Comparison of ENCODE assay signal across 8 cellular contexts in the genomic region with DNA sequence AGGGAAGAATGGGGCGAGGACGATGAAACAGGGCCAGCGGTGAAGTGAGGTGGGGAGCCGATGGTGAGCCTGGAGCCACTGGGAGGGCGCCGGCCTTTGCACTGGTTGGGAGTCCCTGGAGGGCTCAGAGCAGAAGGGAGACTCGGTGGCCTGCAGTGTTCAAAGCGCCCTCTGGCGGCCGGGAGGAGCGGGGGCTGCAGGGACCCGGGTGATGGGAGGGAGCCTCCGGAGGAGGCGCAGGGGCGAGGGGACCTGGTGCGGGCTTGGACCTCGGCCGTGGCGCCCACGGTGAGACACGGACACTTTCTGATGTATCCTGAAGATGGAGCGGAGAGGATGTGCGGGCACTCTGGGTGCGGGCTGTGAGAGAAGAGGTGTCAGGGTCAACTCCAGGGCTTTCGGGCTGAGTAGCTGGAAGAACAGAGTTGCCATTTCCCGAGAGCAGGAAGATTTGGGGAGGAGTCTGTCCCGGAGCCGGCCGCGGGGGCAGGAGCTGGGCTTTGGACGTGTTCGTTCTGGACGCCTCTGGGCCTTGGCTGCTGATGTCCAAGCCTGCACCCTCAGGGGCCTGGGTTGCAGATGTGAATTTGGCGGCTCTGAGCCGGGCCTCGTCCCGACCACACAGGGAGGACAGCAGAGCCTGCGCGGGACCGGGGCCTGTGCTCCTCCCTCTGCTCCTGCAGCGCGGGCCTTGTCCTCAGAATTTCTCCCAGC. TPM values are rescaled to one million over a fixed set of nuclear protein-coding genes. Genes with fewer than 3 reads are reported as not detected.
DNase-seq lines count a peak whose midpoint lies in the region; ATAC-seq and FAIRE-seq lines count a peak whose summit lies in the region.

No MANE protein-coding gene starts in this region.

- no peak for FAIRE-seq in frontal cortex (lab: Jason Lieb, UNC)

- H3K4me3 Mint-ChIP-seq in stimulated activated effector memory CD8-positive, alpha-beta T cell treated with anti-CD3 and anti-CD28 coated beads, Interleukin-12 subunit alpha, Interleukin-12 subunit beta, amount 100 ng/mL, for 72 hours: no peak overlapping the region

- no peak overlapping the region for H3K27ac Mint-ChIP-seq in stimulated activated effector memory CD8-positive, alpha-beta T cell treated with anti-CD3 and anti-CD28 coated beads, Interleukin-12 subunit alpha, Interleukin-12 subunit beta, amount 100 ng/mL, for 72 hours

- H3K9me3 Mint-ChIP-seq in stimulated activated effector memory CD8-positive, alpha-beta T cell treated with anti-CD3 and anti-CD28 coated beads, Interleukin-12 subunit alpha, Interleukin-12 subunit beta, amount 100 ng/mL, for 72 hours: no peaks in the 10 kb centered on the region

- H3K4me1 Mint-ChIP-seq in stimulated activated effector memory CD8-positive, alpha-beta T cell treated with anti-CD3 and anti-CD28 coated beads, Interleukin-12 subunit alpha, Interleukin-12 subunit beta, amount 100 ng/mL, for 72 hours: peaks cover 12% of the 10 kb centered on the region

- ATAC-seq in GM19463 (IDR thresholded peaks at IDR 0.05; ENCODE audit: unreplicated experiment): peak; percentile 57
- peak; percentile 89 for ATAC-seq in stimulated activated effector memory CD8-positive, alpha-beta T cell treated with anti-CD3 and anti-CD28 coated beads, Interleukin-12 subunit alpha, Interleukin-12 subunit beta, amount 100 ng/mL, for 72 hours

- DNase-seq in NCI-H2107 treated with DMSO at 0.1 percent for 48 hours (lab: John Stamatoyannopoulos, UW; ENCODE audit: unreplicated experiment) (peak; percentile 98), mucosa of gallbladder (ENCODE audit: low spot score) (peak; percentile 37), frontal cortex (ENCODE audit: low spot score in 2 of 2) (no peak), NCI-H446 treated with DMSO at 0.1 percent for 48 hours (lab: John Stamatoyannopoulos, UW) (no peak)
- peak; percentile 76 for DNase-seq in activated CD4-positive, alpha-beta T cell treated with anti-CD3 and anti-CD28 coated beads, Interleukin-2, amount 50 U/mL, for 4 hours
- DNase-seq in effector CD4-positive, alpha-beta T cell: peak; percentile 52
- peak; percentile 76 to 83 for DNase-seq in stimulated activated effector memory CD8-positive, alpha-beta T cell treated with anti-CD3 and anti-CD28 coated beads, Interleukin-12 subunit alpha, Interleukin-12 subunit beta, amount 100 ng/mL, for 72 hours (ENCODE audit: low spot score in 2 of 2)

- H3K36me3 Mint-ChIP-seq in stimulated activated effector memory CD8-positive, alpha-beta T cell treated with anti-CD3 and anti-CD28 coated beads, Interleukin-12 subunit alpha, Interleukin-12 subunit beta, amount 100 ng/mL, for 72 hours: no peaks in the 10 kb centered on the region

RNA-seq across cellular contexts. Expression of a gene that starts 29.7 kb away (rescaled TPM):
- total RNA-seq in mucosa of gallbladder: 8.5 TPM
- 0.41 TPM for total RNA-seq in frontal cortex

RNA-seq across cellular contexts. Expression of a gene that starts 33.2 kb away (rescaled TPM):
- 211 TPM for total RNA-seq in mucosa of gallbladder
- 126 TPM for total RNA-seq in frontal cortex

Comparison
In these comparisons a context has a peak if more than half of its experiments do, and no peak if none do; other contexts are left out.
1. DNase-seq: peak in NCI-H2107 treated with DMSO at 0.1 percent for 48 hours (single experiment), activated CD4-positive, alpha-beta T cell treated with anti-CD3 and anti-CD28 coated beads, Interleukin-2, amount 50 U/mL, for 4 hours (2 of 2), effector CD4-positive, alpha-beta T cell (single experiment), mucosa of gallbladder (single experiment) and stimulated activated effector memory CD8-positive, alpha-beta T cell treated with anti-CD3 and anti-CD28 coated beads, Interleukin-12 subunit alpha, Interleukin-12 subunit beta, amount 100 ng/mL, for 72 hours (2 of 2); none in frontal cortex (0 of 2) and NCI-H446 treated with DMSO at 0.1 percent for 48 hours (single experiment).